Comparison of ENCODE assay signal across 18 cellular contexts in the genomic region with DNA sequence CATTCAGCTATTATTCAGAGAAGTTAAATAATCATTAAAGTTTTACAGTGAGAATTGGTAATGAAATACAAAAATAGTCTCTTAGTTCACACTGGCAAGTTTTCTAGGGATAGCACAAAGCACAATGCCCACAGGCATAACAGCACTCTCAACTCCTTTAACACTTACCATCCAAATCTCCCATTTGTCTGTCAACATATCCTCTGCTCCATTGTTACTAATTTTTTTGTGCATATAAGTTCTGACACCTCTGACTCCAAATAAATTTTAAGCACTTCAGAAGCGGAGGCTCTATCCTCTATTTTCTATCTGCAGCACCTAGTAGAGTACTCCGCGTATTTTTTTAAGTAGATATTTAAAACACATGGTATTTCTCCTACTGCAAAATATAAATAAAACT. TPM values are rescaled to one million over a fixed set of nuclear protein-coding genes. Genes with fewer than 3 reads are reported as not detected.
"Had no signal": no experiment of that assay in that cellular context is flagged by ENCODE, and none has a peak within 500 bp of the region (broad histone marks: within the 10 kb centered on the region; RNA-seq: fewer than 3 reads in every experiment).

No MANE protein-coding gene starts in this region.

- H3K27ac ChIP-seq: dorsolateral prefrontal cortex, left ventricle myocardium inferior, neutrophil, skin epidermis, stomach, thoracic aorta, transverse colon had no signal

- ATAC-seq: mucosa of descending colon; naive thymus-derived CD8-positive, alpha-beta T cell had no signal

- FAIRE-seq: kidney had no signal

- H3K27ac Mint-ChIP-seq: naive thymus-derived CD8-positive, alpha-beta T cell had no signal

- H3K4me3 ChIP-seq: dorsolateral prefrontal cortex, left ventricle myocardium inferior, lung, mucosa of descending colon, skin epidermis, stomach, thoracic aorta, transverse colon had no signal

- H3K4me3 Mint-ChIP-seq: naive thymus-derived CD8-positive, alpha-beta T cell had no signal

- H3K4me1 Mint-ChIP-seq: naive thymus-derived CD8-positive, alpha-beta T cell had no signal

- H3K4me1 ChIP-seq: left ventricle myocardium inferior, transverse colon had no signal

- DNase-seq: cortex of kidney; dorsolateral prefrontal cortex; effector CD8-positive, alpha-beta T cell; kidney; left cardiac atrium; left ventricle myocardium inferior; mucosa of descending colon; naive thymus-derived CD8-positive, alpha-beta T cell; posterior cingulate gyrus; stimulated activated CD4-positive, alpha-beta T cell treated with anti-CD3 and anti-CD28 coated beads, Interleukin-12 subunit alpha, Interleukin-12 subunit beta, amount 100 ng/mL, for 4 hours; stimulated activated naive CD4-positive, alpha-beta T cell; stomach; substantia nigra; transverse colon had no signal

- H3K27me3 ChIP-seq: stomach, transverse colon had no signal

- H3K9me3 ChIP-seq: left ventricle myocardium inferior, mucosa of descending colon, neutrophil, stomach, thoracic aorta, transverse colon had no signal

- H3K9me3 Mint-ChIP-seq: naive thymus-derived CD8-positive, alpha-beta T cell had no signal

- H3K36me3 Mint-ChIP-seq: naive thymus-derived CD8-positive, alpha-beta T cell had no signal

- H3K36me3 ChIP-seq: left ventricle myocardium inferior, neutrophil, stomach, thoracic aorta, transverse colon had no signal

RNA-seq across cellular contexts. Expression of a gene that starts 15.6 kb away (rescaled TPM):
- total RNA-seq: naive thymus-derived CD8-positive, alpha-beta T cell had no signal
- polyA plus RNA-seq: naive thymus-derived CD8-positive, alpha-beta T cell had no signal
